Comparison of ENCODE assay signal across 10 cellular contexts in genomic region chr14:68762944-68763831, GRCh38. TPM values are rescaled to one million over a fixed set of nuclear protein-coding genes. Genes with fewer than 3 reads are reported as not detected.
DNase-seq lines count a peak whose midpoint lies in the region; ATAC-seq, FAIRE-seq and TF ChIP-seq lines count a peak whose summit lies in the region.
"Had no signal": no experiment of that assay in that cellular context is flagged by ENCODE, and none has a peak within 500 bp of the region (broad histone marks: within the 10 kb centered on the region; RNA-seq: fewer than 3 reads in every experiment).

No MANE protein-coding gene starts in this region.

- BruUV-seq in IMR-90 (replicated peaks; lab: Mats Ljungman, UMichigan) (no TSS peak), K562 (replicated peaks; lab: Mats Ljungman, UMichigan) (no TSS peak)

- CTCF ChIA-PET in IMR-90 (lab: Yijun Ruan, JAX) (interaction anchor here (0.6 kb wide), 1 partner anchor 11 kb away, joined by 3 read pairs; no protein-coding TSS in a partner anchor), K562 (lab: Yijun Ruan, JAX; ENCODE audit: low intra/inter-chr PET ratio) (interaction anchor here (1.1 kb wide), 1 partner anchor 10 kb away, joined by 3 read pairs; no protein-coding TSS in a partner anchor)

- H3K4me3 ChIP-seq in IMR-90 (ENCODE audit: insufficient read depth, low read depth, low read length) (no peak overlapping the region), K562 (no peak overlapping the region), tibial nerve (no peak overlapping the region)
- H3K4me3 ChIP-seq: SK-N-MC had no signal

- H3K23ac ChIP-seq in IMR-90 (ENCODE audit: low read depth, low read length) = peak overlapping the region; percentile 32; the same call in 1 of the 2 replicates

- H4K8ac ChIP-seq in IMR-90 (ENCODE audit: low read depth in 2 of 2, low read length in 2 of 2) = peak overlapping the region; percentile 20 to 42; a peak in 3 of 4 replicates

- peak overlapping the region; percentile 32; the same call in 1 of the 2 replicates for H2BK20ac ChIP-seq in IMR-90 (ENCODE audit: low read depth, low read length)

- WGBS in IMR-90 (ENCODE audit: extremely low coverage in 2 of 2, insufficient read length in 1 of 2), 2 experiments = no CpG with 5 or more reads among the region's 11 CpGs
- WGBS in K562 (ENCODE audit: insufficient coverage, low coverage, missing lambda C conversion rate) = 0% methylated on average over 7 of the region's 11 CpGs
- WGBS in tibial nerve, 2 donors = 31 to 37% methylated on average over 11 of the region's 11 CpGs

- peak overlapping the region; percentile 26 for H3K18ac ChIP-seq in IMR-90 (ENCODE audit: low read depth, low read length)

- no peak overlapping the region for H3K9ac ChIP-seq in IMR-90 (ENCODE audit: low read depth, low read length)
- no peak overlapping the region for H3K9ac ChIP-seq in K562 (ENCODE audit: insufficient read depth in 1 of 2, low read depth in 2 of 2, low read length in 2 of 2)

- H3K27me3 ChIP-seq in IMR-90 (ENCODE audit: control insufficient read depth, insufficient read depth, low read length) (no peaks in the 10 kb centered on the region; the same call in 1 of the 2 replicates), K562 (ENCODE audit: control insufficient read depth in 2 of 2, insufficient read depth in 2 of 2, low read length in 2 of 2) (no peaks in the 10 kb centered on the region), tibial nerve (no peaks in the 10 kb centered on the region)

- H3K36me3 ChIP-seq in IMR-90 (ENCODE audit: control insufficient read depth, insufficient read depth, low read length) (no peaks in the 10 kb centered on the region), K562 (ENCODE audit: control insufficient read depth, insufficient read depth, low read length) (no peaks in the 10 kb centered on the region), tibial nerve (no peaks in the 10 kb centered on the region)

- peak overlapping the region; percentile 38; the same call in 1 of the 2 replicates for H4K91ac ChIP-seq in IMR-90 (ENCODE audit: insufficient read depth, low read depth, low read length)

- TF ChIP-seq EP300 in K562 (IDR thresholded peaks at IDR 0.05; ENCODE audit: low read length) (peak; percentile 85), tibial nerve (IDR thresholded peaks at IDR 0.05) (no peak)

- TF ChIP-seq RAD21 in IMR-90 (IDR thresholded peaks at IDR 0.05; ENCODE audit: low read length) = no peak
- peak in 1 of 2 experiments; percentile 26; a peak in 1 of 4 replicates for TF ChIP-seq RAD21 in K562 (CRISPR knock-in tag; conservative IDR thresholded peaks at IDR 0.05 in 1 of 2, IDR thresholded peaks at IDR 0.05 in 1 of 2)

- no peak overlapping the region for H3K56ac ChIP-seq in IMR-90 (ENCODE audit: extremely low read depth, insufficient read depth, low read length)

- H2AK9ac ChIP-seq in IMR-90 (replicated peaks; ENCODE audit: low read depth, low read length, poor library complexity) = peak overlapping the region; percentile 86

- H3K4me1 ChIP-seq in IMR-90 (ENCODE audit: control insufficient read depth, insufficient read depth, low read length) (peaks cover 13% of the 10 kb centered on the region), K562 (replicated peaks in 1 of 2; ENCODE audit: control insufficient read depth in 2 of 2, insufficient read depth in 2 of 2, low read length in 2 of 2) (peaks cover 28 to 55% of the 10 kb centered on the region in 2 experiments), tibial nerve (peaks cover 0 to 22% (median 13%) of the 10 kb centered on the region in 4 donors)

- H3K14ac ChIP-seq in IMR-90 (replicated peaks; ENCODE audit: low read depth, low read length) = peak overlapping the region; percentile 16; the same call in 1 of the 2 replicates

- H3K9me3 ChIP-seq in IMR-90 (ENCODE audit: control insufficient read depth, insufficient read depth, low read length) (no peaks in the 10 kb centered on the region), K562 (replicated peaks; ENCODE audit: control insufficient read depth, insufficient read depth, low read depth, low read length) (no peaks in the 10 kb centered on the region), tibial nerve (no peaks in the 10 kb centered on the region)

- in situ Hi-C loops in IMR-90 (cut with MboI; ENCODE audit: low sequenced_read_pairs) (no loop called here), K562 (cut with MboI) (no loop called here)

- H4K5ac ChIP-seq in IMR-90 (ENCODE audit: low read depth, low read length) = peak overlapping the region; percentile 28; the same call in 1 of the 2 replicates

- H2BK5ac ChIP-seq in IMR-90 (ENCODE audit: low read depth, low read length, poor library complexity, severe bottlenecking) = peak overlapping the region; percentile 28

- peak overlapping the region; percentile 57 for H2BK120ac ChIP-seq in IMR-90 (ENCODE audit: low read depth, low read length)

- H3K9me1 ChIP-seq in IMR-90 (ENCODE audit: insufficient read depth, low read length) (peaks cover 7% of the 10 kb centered on the region; the same call in 1 of the 2 replicates), K562 (ENCODE audit: control insufficient read depth, insufficient read depth, low read length) (no peaks in the 10 kb centered on the region)

- peak overlapping the region; percentile 77 for H2AFZ ChIP-seq in IMR-90 (replicated peaks; ENCODE audit: low read length, poor library complexity)
- H2AFZ ChIP-seq in K562 (ENCODE audit: low read depth, low read length) = peak overlapping the region; percentile 24; the same call in 1 of the 2 replicates

- TF ChIP-seq CTCF in IMR-90 (conservative IDR thresholded peaks at IDR 0.05; ENCODE audit: low read depth, low read length) (no peak), K562 (IDR thresholded peaks at IDR 0.05 in 2 of 3, conservative IDR thresholded peaks at IDR 0.05 in 1 of 3; ENCODE audit: insufficient read depth in 2 of 3, low read depth in 1 of 3, low read length in 3 of 3) (no peak), tibial nerve (IDR thresholded peaks at IDR 0.05) (no peak)

- ATAC-seq in IMR-90 (ENCODE audit: low read depth) (peak; percentile 87), K562 (peak; percentile 88), left lobe of liver (peak; percentile 90), HG02938 (IDR thresholded peaks at IDR 0.05; ENCODE audit: unreplicated experiment) (no peak)

- peak; percentile 76 for DNase-seq in IMR-90
- DNase-seq in K562 (ENCODE audit: extremely low read depth in 1 of 4, low spot score in 3 of 4) = peak; percentile 93 to 95 (median 94)
- peak; percentile 81 for DNase-seq in left lobe of liver (ENCODE audit: low spot score)
- no peak for DNase-seq in tibial nerve (ENCODE audit: low spot score in 2 of 2)
- no peak for DNase-seq in activated effector memory CD4-positive, alpha-beta T cell treated with Interleukin-2 at 50 U/mL for 16 hours
- DNase-seq in glomerular visceral epithelial cell (ENCODE audit: extremely low spot score) = no peak
- no peak for DNase-seq in T-helper 9 cell
- DNase-seq: anterior cingulate cortex had no signal

- H3K4ac ChIP-seq in IMR-90 (ENCODE audit: low read depth, low read length) = peak overlapping the region; percentile 12

- H3K4me2 ChIP-seq in IMR-90 (ENCODE audit: low read depth, low read length) = peak overlapping the region; percentile 29; the same call in 1 of the 2 replicates
- peak overlapping the region; percentile 31 for H3K4me2 ChIP-seq in K562 (ENCODE audit: insufficient read depth, low read length)

- H4K20me1 ChIP-seq in IMR-90 (ENCODE audit: insufficient read depth, low read length) (no peaks in the 10 kb centered on the region), K562 (replicated peaks; ENCODE audit: control insufficient read depth, insufficient read depth, low read length) (no peaks in the 10 kb centered on the region)

- POLR2A ChIA-PET in IMR-90 (lab: Charles Lee; ENCODE audit: unreplicated experiment) (interaction anchor here (0.6 kb wide), 2 partner anchors 13 to 30 kb away, joined by 3 to 5 read pairs; partner anchors contain the start of gene ZFP36L1), K562 (lab: Yijun Ruan, JAX) (interaction anchor here (0.9 to 1.9 kb wide), 5 partner anchors 11 to 363 kb away, joined by 3 to 8 read pairs (median 7); partner anchors contain the start of gene ZFP36L1)

- H3K27ac ChIP-seq in IMR-90 (ENCODE audit: insufficient read depth, low read length) (peak overlapping the region; percentile 28), K562 (ENCODE audit: extremely low read depth, low read depth, low read length) (peak overlapping the region; percentile 28; the same call in 1 of the 3 replicates), tibial nerve (peak overlapping the region in 3 of 4 donors; percentile 64 to 85 (median 66))
- H3K27ac ChIP-seq: SK-N-MC had no signal

- no peak for TF ChIP-seq POLR2A in IMR-90 (IDR thresholded peaks at IDR 0.05; ENCODE audit: low read depth, low read length)
- TF ChIP-seq POLR2A in K562 (conservative IDR thresholded peaks at IDR 0.05) = no peak
- TF ChIP-seq POLR2A in tibial nerve (IDR thresholded peaks at IDR 0.05) = no peak

- peak; percentile 97 for FAIRE-seq in K562 (lab: Jason Lieb, UNC)

- peak overlapping the region; percentile 87; the same call in 2 of the 3 replicates for H2BK15ac ChIP-seq in IMR-90 (ENCODE audit: low read depth, low read length)

- intact Hi-C loops in IMR-90 (cut with micrococcal nuclease) = no loop called here
- intact Hi-C loops in K562 (cut with micrococcal nuclease) = loop anchor here (2.0 to 5.0 kb wide), 2 partner anchors 30 to 36 kb away; partner anchors contain the start of gene ZFP36L1

- no peaks in the 10 kb centered on the region for H3K79me2 ChIP-seq in K562 (ENCODE audit: control insufficient read depth, insufficient read depth, low read length)

- H2AK5ac ChIP-seq in IMR-90 (ENCODE audit: low read depth, low read length) = peak overlapping the region; percentile 47; the same call in 1 of the 2 replicates

- dilution Hi-C loops in IMR-90 (cut with HindIII; ENCODE audit: low sequenced_read_pairs, unreplicated experiment) = no loop called here

- H3K79me1 ChIP-seq in IMR-90 (ENCODE audit: low read depth in 1 of 2, low read length in 2 of 2) = no peaks in the 10 kb centered on the region

RNA-seq across cellular contexts. Expression of gene ZFP36L1, which starts 29.7 kb away (rescaled TPM):
- total RNA-seq in IMR-90 (2012; rRNA removed) (6.5 and 19.7 TPM in 2 replicates), K562 (2014; rRNA removed) (5.3 and 6.2 TPM in 2 replicates), K562 (2014; rRNA removed; fragmentation: Illumina TruSeq; extraction: Trizol) (3.2 and 4.0 TPM in 2 replicates), K562 (2015; rRNA removed; fragmentation: Illumina TruSeq; extraction: Trizol) (3.7 and 3.8 TPM in 2 replicates), K562 (2021) (26.6 and 27.2 TPM in 2 replicates), left lobe of liver (236 TPM), tibial nerve (1,000 to 10,000 TPM in 1 of 4 donors, 100 to 1,000 TPM in 3; 298 to 1,137 (median 494) TPM)
- polyA plus RNA-seq in IMR-90 (2012; rRNA removed) (82.3 and 140 TPM in 2 replicates), K562 (2011; rRNA removed) (3.7 and 6.6 TPM in 2 replicates), K562 (2014; fragmentation: Illumina TruSeq; extraction: Trizol) (13.7 and 15.5 TPM in 2 replicates), K562 (2014; fragmentation: Nextera tagmentation; extraction: Ambion mirVana) (1 to 10 TPM; 1.3 to 3.2 TPM), K562 (2014; rRNA removed) (11.1 and 11.7 TPM in 2 replicates)
- 116 and 171 TPM in 2 replicates for polyA plus RNA-seq in IMR-90 (2012; cell fraction: cytosol; rRNA removed)
- 95.1 and 247 TPM in 2 replicates for polyA plus RNA-seq in IMR-90 (2012; cell fraction: nucleus; rRNA removed; ENCODE audit: low replicate concordance)
- 11.8 and 14.3 TPM in 2 replicates for total RNA-seq in K562 (2011; cell fraction: chromatin; rRNA removed; ENCODE audit: low replicate concordance)
- total RNA-seq in K562 (2011; cell fraction: nucleolus; rRNA removed) = 10.0 and 12.0 TPM in 2 replicates
- total RNA-seq in K562 (2011; cell fraction: nucleoplasm; rRNA removed) = 10.0 and 20.1 TPM in 2 replicates
- polyA plus RNA-seq in K562 (2011; cell fraction: cytosol; rRNA removed) = 10.0 and 19.9 TPM in 2 replicates
- polyA plus RNA-seq in K562 (2011; cell fraction: nucleus; rRNA removed) = 14.4 and 33.2 TPM in 2 replicates
- polyA plus RNA-seq in K562 (2012) = 9.5 and 18.5 TPM in 2 replicates
- polyA minus RNA-seq in K562 (2011; rRNA and poly(A)+ RNA removed) = 3.1 TPM in 2 replicates
- polyA minus RNA-seq in K562 (2011; cell fraction: cytosol; rRNA and poly(A)+ RNA removed) = 15.1 and 34.9 TPM in 2 replicates
- 9.0 and 10.3 TPM in 2 replicates for polyA minus RNA-seq in K562 (2011; cell fraction: nucleus; rRNA and poly(A)+ RNA removed)

Comparison
In these comparisons a context has a peak if more than half of its experiments do, and no peak if none do; other contexts are left out.
1. DNase-seq: peak in IMR-90 (single experiment), K562 (4 of 4) and left lobe of liver (single experiment); none in tibial nerve (0 of 2), activated effector memory CD4-positive, alpha-beta T cell treated with Interleukin-2 at 50 U/mL for 16 hours (single experiment), glomerular visceral epithelial cell (single experiment) and T-helper 9 cell (single experiment).
2. Peak in every context shown above with its lines, with median percentiles within 50 percentile points of each other: H3K27ac ChIP-seq.